ENCODE assay signal across 12 cellular contexts in genomic region chr3:124276863-124277515, GRCh38.
DNase-seq lines count a peak whose midpoint lies in the region; ATAC-seq and TF ChIP-seq lines count a peak whose summit lies in the region.
"Had no signal": no experiment of that assay in that cellular context is flagged by ENCODE, and none has a peak within 500 bp of the region (broad histone marks: within the 10 kb centered on the region; RNA-seq: fewer than 3 reads in every experiment).

No MANE protein-coding gene starts in this region.

- H3K9me3 ChIP-seq in body of pancreas (no peaks in the 10 kb centered on the region), heart left ventricle (no peaks in the 10 kb centered on the region), mucosa of rectum (ENCODE audit: control insufficient read depth in 2 of 2, low read length in 2 of 2) (no peaks in the 10 kb centered on the region), stomach smooth muscle (ENCODE audit: control insufficient read depth in 2 of 2, low read length in 2 of 2) (no peaks in the 10 kb centered on the region)

- intact Hi-C loops in body of pancreas (cut with DNase I), result no loop called here
- intact Hi-C loops in heart left ventricle (cut with DNase I), result loop anchor here in 6 of 10 donors (1.0 to 10.0 kb wide), 8 partner anchors 28 to 245 kb away; partner anchors contain the start of gene KALRN (in 3 of the 6)

- no peaks in the 10 kb centered on the region for H3K4me1 ChIP-seq in body of pancreas
- H3K4me1 ChIP-seq in heart left ventricle, result peaks cover 23 to 87% (median 58%) of the 10 kb centered on the region in 12 donors
- peaks cover 14 to 25% of the 10 kb centered on the region in 2 donors for H3K4me1 ChIP-seq in mucosa of rectum (ENCODE audit: control insufficient read depth in 2 of 2, insufficient read depth in 2 of 2, low read length in 2 of 2)
- peaks cover 76% of the 10 kb centered on the region for H3K4me1 ChIP-seq in stomach smooth muscle (ENCODE audit: control insufficient read depth, insufficient read depth, low read length)

- H3K9me3 Mint-ChIP-seq in HFFc6, result no peaks in the 10 kb centered on the region

- 79 to 84% methylated on average over 12 to 13 of the region's 13 CpGs for WGBS in body of pancreas, 2 donors
- WGBS in heart left ventricle, 4 donors, result 58 to 67% (median 60%) methylated on average over 12 to 13 of the region's 13 CpGs

- H3K4me3 Mint-ChIP-seq in HFFc6, result no peak overlapping the region
- H3K4me3 Mint-ChIP-seq: activated CD4-positive, alpha-beta T cell treated with anti-CD3 and anti-CD28 coated beads for 36 hours; activated naive CD8-positive, alpha-beta T cell had no signal

- ATAC-seq in body of pancreas (peak; percentile 67), heart left ventricle (peak; percentile 69 to 84 (median 80)), HG03039 (IDR thresholded peaks at IDR 0.05; ENCODE audit: unreplicated experiment) (no peak)
- ATAC-seq: activated CD4-positive, alpha-beta T cell treated with anti-CD3 and anti-CD28 coated beads for 36 hours had no signal

- H3K27me3 ChIP-seq in body of pancreas (no peaks in the 10 kb centered on the region), heart left ventricle (no peaks in the 10 kb centered on the region), mucosa of rectum (ENCODE audit: control insufficient read depth in 2 of 2, insufficient read depth in 2 of 2, low read length in 2 of 2) (no peaks in the 10 kb centered on the region), stomach smooth muscle (ENCODE audit: control insufficient read depth in 1 of 2, insufficient read depth in 2 of 2, low read length in 2 of 2) (no peaks in the 10 kb centered on the region)

- H3K36me3 ChIP-seq in body of pancreas (replicated peaks in 1 of 2; ENCODE audit: insufficient read depth in 1 of 2, low read depth in 2 of 2), result no peaks in the 10 kb centered on the region
- no peaks in the 10 kb centered on the region for H3K36me3 ChIP-seq in heart left ventricle
- no peaks in the 10 kb centered on the region for H3K36me3 ChIP-seq in mucosa of rectum (ENCODE audit: control insufficient read depth in 2 of 2, insufficient read depth in 2 of 2, low read length in 2 of 2)
- H3K36me3 ChIP-seq in stomach smooth muscle (ENCODE audit: control insufficient read depth in 2 of 2, insufficient read depth in 2 of 2, low read length in 2 of 2), result no peaks in the 10 kb centered on the region

- no peaks in the 10 kb centered on the region for H3K36me3 Mint-ChIP-seq in HFFc6 (ENCODE audit: low read depth)
- H3K36me3 Mint-ChIP-seq: activated naive CD8-positive, alpha-beta T cell had no signal

- peaks cover 17% of the 10 kb centered on the region for H3K27me3 Mint-ChIP-seq in HFFc6 (ENCODE audit: insufficient read depth)

- no peak overlapping the region for H3K9ac ChIP-seq in mucosa of rectum (ENCODE audit: low read depth in 1 of 2, low read length in 2 of 2)
- H3K9ac ChIP-seq in stomach smooth muscle (ENCODE audit: low read length in 2 of 2), result peak overlapping the region; percentile 13 to 42

- H3K27ac ChIP-seq in body of pancreas (peak overlapping the region in 3 of 4 donors; percentile 10 to 69 (median 54)), heart left ventricle (peak overlapping the region; percentile 68 to 96 (median 86)), mucosa of rectum (ENCODE audit: low read depth in 2 of 2, low read length in 2 of 2) (peak overlapping the region; percentile 17 to 54), stomach smooth muscle (ENCODE audit: low read length) (peak overlapping the region; percentile 77)

- H3K4me3 ChIP-seq in body of pancreas, result no peak overlapping the region
- H3K4me3 ChIP-seq in heart left ventricle, result no peak overlapping the region
- H3K4me3 ChIP-seq in mucosa of rectum (ENCODE audit: low read length in 2 of 2), result no peak overlapping the region
- peak overlapping the region; percentile 3 to 29 for H3K4me3 ChIP-seq in stomach smooth muscle (ENCODE audit: low read length in 2 of 2)

- peaks cover 30% of the 10 kb centered on the region for H3K4me1 Mint-ChIP-seq in HFFc6 (ENCODE audit: low read depth)
- H3K4me1 Mint-ChIP-seq: activated CD4-positive, alpha-beta T cell treated with anti-CD3 and anti-CD28 coated beads for 36 hours had no signal

- H3K27ac Mint-ChIP-seq in HFFc6, result no peak overlapping the region
- H3K27ac Mint-ChIP-seq: activated CD4-positive, alpha-beta T cell treated with anti-CD3 and anti-CD28 coated beads for 36 hours; activated naive CD8-positive, alpha-beta T cell had no signal

- TF ChIP-seq CTCF in body of pancreas (IDR thresholded peaks at IDR 0.05) (no peak), heart left ventricle (IDR thresholded peaks at IDR 0.05) (no peak), HFFc6 (IDR thresholded peaks at IDR 0.05) (no peak)

- TF ChIP-seq POLR2A in body of pancreas (IDR thresholded peaks at IDR 0.05), result no peak
- no peak for TF ChIP-seq POLR2A in heart left ventricle (IDR thresholded peaks at IDR 0.05)

- DNase-seq in body of pancreas (peak in 2 of 4 donors; percentile 18 to 35), heart left ventricle (peak in 4 of 5 donors; percentile 36 to 64 (median 44)), NCI-H2107 (lab: John Stamatoyannopoulos, UW) (no peak), HFFc6 (no peak), activated gamma-delta T cell (lab: John Stamatoyannopoulos, UW) (no peak)
- DNase-seq: activated CD4-positive, alpha-beta T cell treated with anti-CD3 and anti-CD28 coated beads for 36 hours; NCI-H1048; stimulated activated CD4-positive, alpha-beta T cell treated with anti-CD3 and anti-CD28 coated beads, Interleukin-2, amount 100 ng/mL, for 24 hours had no signal

Comparison
In these comparisons a context has a peak if more than half of its experiments do, and no peak if none do; other contexts are left out.
1. DNase-seq: peak in heart left ventricle (4 of 5); none in NCI-H2107 (single experiment), HFFc6 (single experiment) and activated gamma-delta T cell (single experiment).
2. H3K27ac ChIP-seq: peak in every context shown above with its lines; median percentile 86 in heart left ventricle; 77 in stomach smooth muscle; 54 in body of pancreas; 36 in mucosa of rectum.
3. H3K4me3 ChIP-seq: peak in stomach smooth muscle (2 of 2); none in body of pancreas (0 of 2), heart left ventricle (0 of 12) and mucosa of rectum (0 of 2).
4. H3K9ac ChIP-seq: peak in stomach smooth muscle (2 of 2); none in mucosa of rectum (0 of 2).